13 cellular contexts compared by ENCODE assay signal in genomic region chr17:83089322-83090156, GRCh38. TPM values are rescaled to one million over a fixed set of nuclear protein-coding genes. Genes with fewer than 3 reads are reported as not detected.
DNase-seq lines count a peak whose midpoint lies in the region; ATAC-seq and TF ChIP-seq lines count a peak whose summit lies in the region.
"Had no signal": no experiment of that assay in that cellular context is flagged by ENCODE, and none has a peak within 500 bp of the region (broad histone marks: within the 10 kb centered on the region; RNA-seq: fewer than 3 reads in every experiment).

No MANE protein-coding gene starts in this region.

- peak overlapping the region; percentile 8 for H3K27ac Mint-ChIP-seq in activated CD4-positive, alpha-beta T cell treated with anti-CD3 and anti-CD28 coated beads, Interleukin-2, amount 10 ng/mL, durations not matched to agents 24 days and 14 days
- H3K27ac Mint-ChIP-seq in central memory CD8-positive, alpha-beta T cell (ENCODE audit: low read depth), result peak overlapping the region; percentile 53
- H3K27ac Mint-ChIP-seq: activated CD4-positive, alpha-beta memory T cell treated with anti-CD3 and anti-CD28 coated beads for 36 hours had no signal

- H3K4me1 ChIP-seq in right lobe of liver (no peaks in the 10 kb centered on the region), stomach (peaks cover 49 to 82% (median 67%) of the 10 kb centered on the region in 4 donors)

- H3K27me3 Mint-ChIP-seq in activated CD4-positive, alpha-beta T cell treated with anti-CD3 and anti-CD28 coated beads, Interleukin-2, amount 10 ng/mL, durations not matched to agents 24 days and 14 days, result no peaks in the 10 kb centered on the region
- no peaks in the 10 kb centered on the region for H3K27me3 Mint-ChIP-seq in central memory CD8-positive, alpha-beta T cell
- H3K27me3 Mint-ChIP-seq: activated CD4-positive, alpha-beta memory T cell treated with anti-CD3 and anti-CD28 coated beads for 36 hours had no signal

- H3K36me3 ChIP-seq in right lobe of liver (no peaks in the 10 kb centered on the region), stomach (peaks cover 22 to 77% (median 46%) of the 10 kb centered on the region in 4 donors)
- H3K36me3 ChIP-seq: cardiac muscle cell had no signal

- peaks cover 21% of the 10 kb centered on the region for H3K36me3 Mint-ChIP-seq in activated CD4-positive, alpha-beta T cell treated with anti-CD3 and anti-CD28 coated beads, Interleukin-2, amount 10 ng/mL, durations not matched to agents 24 days and 14 days (ENCODE audit: low read depth)
- H3K36me3 Mint-ChIP-seq in central memory CD8-positive, alpha-beta T cell (ENCODE audit: insufficient read depth), result peaks cover 50% of the 10 kb centered on the region

- H3K27me3 ChIP-seq in right lobe of liver (no peaks in the 10 kb centered on the region), stomach (no peaks in the 10 kb centered on the region)
- H3K27me3 ChIP-seq: cardiac muscle cell, esophagus muscularis mucosa, upper lobe of right lung had no signal

- no peak overlapping the region for H3K27ac ChIP-seq in right lobe of liver
- H3K27ac ChIP-seq in stomach, result peak overlapping the region; percentile 19 to 64 (median 30)
- H3K27ac ChIP-seq: cardiac muscle cell, upper lobe of right lung had no signal

- intact Hi-C loops in activated CD4-positive, alpha-beta T cell treated with anti-CD3 and anti-CD28 coated beads, Interleukin-2, amount 10 ng/mL, durations not matched to agents 24 days and 14 days (cut with micrococcal nuclease), result no loop called here
- intact Hi-C loops in right lobe of liver (cut with DNase I) (no loop called here), stomach (cut with DNase I; ENCODE audit: low total_unique reads) (no loop called here)

- TF ChIP-seq POLR2A in right lobe of liver (IDR thresholded peaks at IDR 0.05), result no peak
- no peak for TF ChIP-seq POLR2A in stomach (IDR thresholded peaks at IDR 0.05)

- ATAC-seq in central memory CD8-positive, alpha-beta T cell (replicated peaks; ENCODE audit: extremely low read depth, poor library complexity, severe bottlenecking), result peak; percentile 30
- ATAC-seq in right lobe of liver (peak in 3 of 4 donors; percentile 10 to 36 (median 31)), HG02970 (IDR thresholded peaks at IDR 0.05; ENCODE audit: low FRiP score, unreplicated experiment) (no peak)
- ATAC-seq: upper lobe of right lung had no signal

- peaks cover 11% of the 10 kb centered on the region for H3K4me1 Mint-ChIP-seq in activated CD4-positive, alpha-beta T cell treated with anti-CD3 and anti-CD28 coated beads, Interleukin-2, amount 10 ng/mL, durations not matched to agents 24 days and 14 days
- H3K4me1 Mint-ChIP-seq in central memory CD8-positive, alpha-beta T cell, result peaks cover 10% of the 10 kb centered on the region

- no peak for DNase-seq in activated CD4-positive, alpha-beta T cell treated with anti-CD3 and anti-CD28 coated beads, Interleukin-2, amount 10 ng/mL, durations not matched to agents 24 days and 14 days
- DNase-seq in activated CD4-positive, alpha-beta T cell treated with anti-CD3 and anti-CD28 coated beads for 4 hours, result no peak
- DNase-seq in central memory CD8-positive, alpha-beta T cell (ENCODE audit: low spot score in 2 of 2), result no peak
- DNase-seq in right lobe of liver (no peak), stomach (peak; percentile 53), NCI-H345 treated with DMSO at 0.1 percent for 48 hours (lab: John Stamatoyannopoulos, UW; ENCODE audit: unreplicated experiment) (no peak), NCI-H1048 (lab: John Stamatoyannopoulos, UW) (no peak)
- DNase-seq: activated CD4-positive, alpha-beta memory T cell treated with anti-CD3 and anti-CD28 coated beads for 36 hours; NCI-H2171; upper lobe of right lung had no signal

- TF ChIP-seq EP300 in stomach (IDR thresholded peaks at IDR 0.05), result no peak

- H3K9me3 ChIP-seq in right lobe of liver (no peaks in the 10 kb centered on the region), stomach (no peaks in the 10 kb centered on the region)
- H3K9me3 ChIP-seq: esophagus muscularis mucosa, upper lobe of right lung had no signal

- H3K9me3 Mint-ChIP-seq in activated CD4-positive, alpha-beta T cell treated with anti-CD3 and anti-CD28 coated beads, Interleukin-2, amount 10 ng/mL, durations not matched to agents 24 days and 14 days, result no peaks in the 10 kb centered on the region
- no peaks in the 10 kb centered on the region for H3K9me3 Mint-ChIP-seq in central memory CD8-positive, alpha-beta T cell
- H3K9me3 Mint-ChIP-seq: activated CD4-positive, alpha-beta memory T cell treated with anti-CD3 and anti-CD28 coated beads for 36 hours had no signal

- no peak overlapping the region for H3K4me3 ChIP-seq in right lobe of liver
- H3K4me3 ChIP-seq in stomach, result no peak overlapping the region
- H3K4me3 ChIP-seq: cardiac muscle cell, esophagus muscularis mucosa, upper lobe of right lung had no signal

- no peak overlapping the region for H3K4me3 Mint-ChIP-seq in activated CD4-positive, alpha-beta T cell treated with anti-CD3 and anti-CD28 coated beads, Interleukin-2, amount 10 ng/mL, durations not matched to agents 24 days and 14 days
- H3K4me3 Mint-ChIP-seq in central memory CD8-positive, alpha-beta T cell, result no peak overlapping the region
- H3K4me3 Mint-ChIP-seq: activated CD4-positive, alpha-beta memory T cell treated with anti-CD3 and anti-CD28 coated beads for 36 hours had no signal

- 50% methylated on average over 6 of the region's 49 CpGs for WGBS in right lobe of liver (ENCODE audit: insufficient coverage, low coverage, low lambda C conversion rate, missing lambda C conversion rate)
- 28 to 64% (median 47%) methylated on average over 35 to 49 of the region's 49 CpGs for WGBS in stomach, 5 donors

- TF ChIP-seq CTCF in right lobe of liver (IDR thresholded peaks at IDR 0.05) (no peak), stomach (IDR thresholded peaks at IDR 0.05) (no peak)

RNA-seq across cellular contexts. Expression of gene METRNL, which starts 10.1 kb away (rescaled TPM):
- total RNA-seq in activated CD4-positive, alpha-beta T cell treated with anti-CD3 and anti-CD28 coated beads, Interleukin-2, amount 10 ng/mL, durations not matched to agents 24 days and 14 days, result 19.6 and 22.3 TPM in 2 replicates
- total RNA-seq in right lobe of liver, result 10 to 100 TPM in 1 of 6 experiments, 1 to 10 TPM in 5; 2.3 to 18.6 (median 5.9) TPM
- 100 to 1,000 TPM in 2 of 5 donors, 10 to 100 TPM in 3; 25.7 to 452 (median 55.4) TPM for total RNA-seq in stomach
- 10 to 100 TPM; 29.3 to 49.1 (median 35.9) TPM for polyA plus RNA-seq in stomach

Comparison
In these comparisons a context has a peak if more than half of its experiments do, and no peak if none do; other contexts are left out.
1. H3K27ac ChIP-seq: peak in stomach (5 of 5); none in right lobe of liver (0 of 3).